ENCODE assay signal across 20 cellular contexts in genomic region chr11:2835768-2836150, GRCh38. TPM values are rescaled to one million over a fixed set of nuclear protein-coding genes. Genes with fewer than 3 reads are reported as not detected.
DNase-seq lines count a peak whose midpoint lies in the region; ATAC-seq and TF ChIP-seq lines count a peak whose summit lies in the region.
"Had no signal": no experiment of that assay in that cellular context is flagged by ENCODE, and none has a peak within 500 bp of the region (broad histone marks: within the 10 kb centered on the region; RNA-seq: fewer than 3 reads in every experiment).

No MANE protein-coding gene starts in this region.

- TF ChIP-seq CTCF in glutamatergic neuron (IDR thresholded peaks at IDR 0.05; ENCODE audit: partially characterized antibody, unreplicated experiment) = no peak
- TF ChIP-seq CTCF in nephron progenitor cell (IDR thresholded peaks at IDR 0.05) = no peak
- TF ChIP-seq CTCF in osteocyte (IDR thresholded peaks at IDR 0.05) = no peak
- TF ChIP-seq CTCF in Calu3 (IDR thresholded peaks at IDR 0.05; ENCODE audit: unreplicated experiment) = no peak

- CTCF ChIA-PET in Calu3 (lab: Charles Lee) = no interaction called here

- H3K36me3 Mint-ChIP-seq in activated naive CD4-positive, alpha-beta T cell treated with anti-CD3 and anti-CD28 coated beads, Interleukin-2, amount 50 U/mL, for 24 hours = no peaks in the 10 kb centered on the region
- H3K36me3 Mint-ChIP-seq in glutamatergic neuron (ENCODE audit: unreplicated experiment) (no peaks in the 10 kb centered on the region), nephron progenitor cell (ENCODE audit: low read depth) (no peaks in the 10 kb centered on the region), osteocyte (ENCODE audit: unreplicated experiment) (no peaks in the 10 kb centered on the region), Calu3 (ENCODE audit: insufficient read depth, unreplicated experiment) (peaks cover 5% of the 10 kb centered on the region)
- H3K36me3 Mint-ChIP-seq: IgD-negative memory B cell had no signal

- no peaks in the 10 kb centered on the region for H3K27me3 Mint-ChIP-seq in activated naive CD4-positive, alpha-beta T cell treated with anti-CD3 and anti-CD28 coated beads, Interleukin-2, amount 50 U/mL, for 24 hours
- H3K27me3 Mint-ChIP-seq in glutamatergic neuron (ENCODE audit: unreplicated experiment) (peaks cover 13% of the 10 kb centered on the region), nephron progenitor cell (ENCODE audit: low read depth, poor library complexity) (peaks cover 5% of the 10 kb centered on the region), osteocyte (ENCODE audit: unreplicated experiment) (peaks cover 12% of the 10 kb centered on the region), Calu3 (ENCODE audit: unreplicated experiment) (peaks cover 58% of the 10 kb centered on the region)
- H3K27me3 Mint-ChIP-seq: B cell, IgD-negative memory B cell had no signal

- no peak overlapping the region for H3K4me3 Mint-ChIP-seq in activated naive CD4-positive, alpha-beta T cell treated with anti-CD3 and anti-CD28 coated beads, Interleukin-2, amount 50 U/mL, for 24 hours
- peak overlapping the region; percentile 66 for H3K4me3 Mint-ChIP-seq in glutamatergic neuron (ENCODE audit: unreplicated experiment)
- H3K4me3 Mint-ChIP-seq in nephron progenitor cell = no peak overlapping the region
- no peak overlapping the region for H3K4me3 Mint-ChIP-seq in osteocyte (ENCODE audit: unreplicated experiment)
- no peak overlapping the region for H3K4me3 Mint-ChIP-seq in Calu3 (ENCODE audit: low read depth, unreplicated experiment)
- H3K4me3 Mint-ChIP-seq: B cell, CD14-positive monocyte had no signal

- BruUV-seq in Calu3 (replicated peaks; lab: Mats Ljungman, UMichigan) = no TSS peak

- ATAC-seq in GM18858 (IDR thresholded peaks at IDR 0.05; ENCODE audit: unreplicated experiment) = no peak
- ATAC-seq: Right ventricle myocardium inferior had no signal

- DNase-seq in activated naive CD4-positive, alpha-beta T cell treated with anti-CD3 and anti-CD28 coated beads, Interleukin-2, amount 50 U/mL, for 16 hours = no peak
- DNase-seq in glutamatergic neuron = no peak
- no peak for DNase-seq in nephron progenitor cell
- DNase-seq in osteocyte (ENCODE audit: extremely low spot score, unreplicated experiment) = no peak
- DNase-seq in Calu3 = no peak
- DNase-seq: GOT3, MM.1S, NCI-H1048, NCI-H1694, NCI-H2029 treated with DMSO at 0.1 percent for 48 hours, NCI-H446 treated with DMSO at 0.1 percent for 48 hours, NCI-H526 treated with DMSO at 0.1 percent for 48 hours, PC-9, SJCRH30 had no signal

- H3K4me1 Mint-ChIP-seq in activated naive CD4-positive, alpha-beta T cell treated with anti-CD3 and anti-CD28 coated beads, Interleukin-2, amount 50 U/mL, for 24 hours = peaks cover 8% of the 10 kb centered on the region
- H3K4me1 Mint-ChIP-seq in glutamatergic neuron (ENCODE audit: low read depth, unreplicated experiment) (peaks cover 22% of the 10 kb centered on the region), nephron progenitor cell (peaks cover 57% of the 10 kb centered on the region), osteocyte (ENCODE audit: unreplicated experiment) (peaks cover 12% of the 10 kb centered on the region), Calu3 (ENCODE audit: low read depth, unreplicated experiment) (no peaks in the 10 kb centered on the region)
- H3K4me1 Mint-ChIP-seq: B cell had no signal

- intact Hi-C loops in Calu3 (cut with micrococcal nuclease; ENCODE audit: unreplicated experiment) = no loop called here

- no peaks in the 10 kb centered on the region for H3K9me3 Mint-ChIP-seq in activated naive CD4-positive, alpha-beta T cell treated with anti-CD3 and anti-CD28 coated beads, Interleukin-2, amount 50 U/mL, for 24 hours
- peaks cover 10% of the 10 kb centered on the region for H3K9me3 Mint-ChIP-seq in glutamatergic neuron (ENCODE audit: unreplicated experiment)
- H3K9me3 Mint-ChIP-seq in nephron progenitor cell = no peaks in the 10 kb centered on the region
- H3K9me3 Mint-ChIP-seq in osteocyte (ENCODE audit: unreplicated experiment) = no peaks in the 10 kb centered on the region
- H3K9me3 Mint-ChIP-seq in Calu3 (ENCODE audit: low read depth, unreplicated experiment) = no peaks in the 10 kb centered on the region
- H3K9me3 Mint-ChIP-seq: CD14-positive monocyte, IgD-negative memory B cell had no signal

- H3K27ac Mint-ChIP-seq in activated naive CD4-positive, alpha-beta T cell treated with anti-CD3 and anti-CD28 coated beads, Interleukin-2, amount 50 U/mL, for 24 hours = peak overlapping the region; percentile 51
- peak overlapping the region; percentile 59 for H3K27ac Mint-ChIP-seq in glutamatergic neuron (ENCODE audit: unreplicated experiment)
- peak overlapping the region; percentile 21 for H3K27ac Mint-ChIP-seq in nephron progenitor cell
- no peak overlapping the region for H3K27ac Mint-ChIP-seq in osteocyte (ENCODE audit: unreplicated experiment)
- H3K27ac Mint-ChIP-seq in Calu3 (ENCODE audit: unreplicated experiment) = no peak overlapping the region
- H3K27ac Mint-ChIP-seq: B cell had no signal

RNA-seq across cellular contexts. Expression of gene CDKN1C, which starts 49.8 kb away (rescaled TPM):
- total RNA-seq in glutamatergic neuron (ENCODE audit: unreplicated experiment) (391 TPM), osteocyte (18.1 and 19.2 TPM in 2 replicates), Calu3 (2022) (2.2 and 2.4 TPM in 2 replicates)
- total RNA-seq: SJCRH30 had no signal

Comparison
In these comparisons a context has a peak if more than half of its experiments do, and no peak if none do; other contexts are left out.
1. H3K27ac Mint-ChIP-seq: peak in activated naive CD4-positive, alpha-beta T cell treated with anti-CD3 and anti-CD28 coated beads, Interleukin-2, amount 50 U/mL, for 24 hours (single experiment), glutamatergic neuron (single experiment) and nephron progenitor cell (single experiment); none in osteocyte (single experiment) and Calu3 (single experiment).
2. RNA of gene CDKN1C, which starts 49.8 kb away (total RNA-seq): 391 TPM in glutamatergic neuron (single experiment); 18.1 to 19.2 TPM in osteocyte and 2.2 to 2.4 TPM in Calu3; every median in the first group is over 10 times any median in the second.